16 cellular contexts compared by ENCODE assay signal in genomic region chr19:52196256-52196967, GRCh38.
"Had no signal": no experiment of that assay in that cellular context is flagged by ENCODE, and none has a peak within 500 bp of the region (broad histone marks: within the 10 kb centered on the region; RNA-seq: fewer than 3 reads in every experiment).

No MANE protein-coding gene starts in this region.

- ATAC-seq: activated CD4-positive, CD25-positive, alpha-beta regulatory T cell treated with anti-CD3 and anti-CD28 coated beads, Interleukin-2, amount 50 U/mL, for 24 hours; left lobe of liver; stimulated activated naive CD8-positive, alpha-beta T cell treated with anti-CD3 and anti-CD28 coated beads, Interleukin-15, Interleukin-2, amounts not matched to agents 100 U/mL and 50 U/mL, for 24 hours had no signal

- H3K4me3 ChIP-seq: dorsolateral prefrontal cortex, tibial artery had no signal

- H3K27ac ChIP-seq: dorsolateral prefrontal cortex, tibial artery had no signal

- H3K27me3 ChIP-seq: dorsolateral prefrontal cortex, tibial artery had no signal

- H3K9me3 ChIP-seq: tibial artery had no signal

- DNase-seq: activated naive CD4-positive, alpha-beta T cell treated with anti-CD3 and anti-CD28 coated beads, Interleukin-2, amount 10 ng/mL, durations not matched to agents 7 days and 5 days; amniotic stem cell; caudate nucleus; dorsolateral prefrontal cortex; head of caudate nucleus; kidney; mammary epithelial cell; midbrain; nephron progenitor cell; nucleus accumbens; posterior cingulate gyrus; stimulated activated naive CD8-positive, alpha-beta T cell treated with anti-CD3 and anti-CD28 coated beads, Interleukin-15, Interleukin-2, amounts not matched to agents 100 U/mL and 50 U/mL, for 24 hours; substantia nigra; tibial artery had no signal
